ENCODE assay signal across 2 cellular contexts in genomic region chr9:99183616-99184015, GRCh38.
TF ChIP-seq lines count a peak whose summit lies in the region.

No MANE protein-coding gene starts in this region.

TF ChIP-seq in GM23338, 12 proteins besides CTCF, POLR2A, EP300 and RAD21:
- no peak for TF ChIP-seq JUNB (IDR thresholded peaks at IDR 0.05; ENCODE audit: unreplicated experiment)

TF ChIP-seq in endothelial cell of umbilical vein, 7 proteins besides CTCF, POLR2A, EP300 and RAD21:
- no peak for TF ChIP-seq MAX (IDR thresholded peaks at IDR 0.05; ENCODE audit: insufficient read depth, insufficient read length)
- no peak for TF ChIP-seq POLR2AphosphoS5 (IDR thresholded peaks at IDR 0.05; ENCODE audit: insufficient read depth, low read depth, low read length)
- TF ChIP-seq EZH2 (IDR thresholded peaks at IDR 0.05; ENCODE audit: borderline replicate concordance, low read depth, low read length, severe bottlenecking), result no peak
- TF ChIP-seq FOS (IDR thresholded peaks at IDR 0.05; ENCODE audit: borderline replicate concordance, insufficient read depth, low read length), result no peak
- no peak for TF ChIP-seq MYC (IDR thresholded peaks at IDR 0.05; ENCODE audit: low read depth, low read length)
- no peak for TF ChIP-seq JUN (IDR thresholded peaks at IDR 0.05; ENCODE audit: borderline replicate concordance, insufficient read depth, insufficient read length, low read depth)
- TF ChIP-seq GATA2 (IDR thresholded peaks at IDR 0.05; ENCODE audit: insufficient read depth, insufficient read length, low read depth, low read length), result no peak
